In genomic region chr1:19209439-19209989, GRCh38 we compare ENCODE assay signal across 8 cellular contexts. TPM values are rescaled to one million over a fixed set of nuclear protein-coding genes. Genes with fewer than 3 reads are reported as not detected.
A peak's percentile ranks its signal among the peaks of the same experiment; 100 is the strongest.
DNase-seq lines count a peak whose midpoint lies in the region; ATAC-seq and TF ChIP-seq lines count a peak whose summit lies in the region.

No MANE protein-coding gene starts in this region.

- H3K27me3 ChIP-seq in mononuclear cell (ENCODE audit: insufficient read depth, low read length), result no peaks in the 10 kb centered on the region

- POLR2A ChIA-PET in WTC11 (lab: Charles Lee), result interaction anchor here (0.6 kb wide), 1 partner anchor 944 kb away, joined by 5 read pairs; no protein-coding TSS in a partner anchor

- CTCF ChIA-PET in Calu3 (lab: Charles Lee) (no interaction called here), WTC11 (lab: Charles Lee) (no interaction called here)

- H3K27ac Mint-ChIP-seq in Calu3 (ENCODE audit: unreplicated experiment), result peak overlapping the region; percentile 52
- H3K27ac Mint-ChIP-seq in WTC11, result peak overlapping the region; percentile 97
- peak overlapping the region; percentile 98 for H3K27ac Mint-ChIP-seq in endothelial cell (ENCODE audit: unreplicated experiment)
- peak overlapping the region; percentile 95 for H3K27ac Mint-ChIP-seq in stimulated activated effector memory CD8-positive, alpha-beta T cell treated with anti-CD3 and anti-CD28 coated beads, Interleukin-12 subunit alpha, Interleukin-12 subunit beta, amount 100 ng/mL, for 72 hours

- H3K4me3 ChIP-seq in mononuclear cell (ENCODE audit: low read length), result peak overlapping the region; percentile 75

- DNase-seq in Calu3 (no peak), WTC11 (ENCODE audit: low spot score) (no peak), endothelial cell (ENCODE audit: low spot score) (no peak), SHP77 (lab: John Stamatoyannopoulos, UW) (no peak)
- DNase-seq in stimulated activated effector memory CD8-positive, alpha-beta T cell treated with anti-CD3 and anti-CD28 coated beads, Interleukin-12 subunit alpha, Interleukin-12 subunit beta, amount 100 ng/mL, for 72 hours (ENCODE audit: low spot score in 2 of 2), result peak in 1 of 2 donors; percentile 91

- no peaks in the 10 kb centered on the region for H3K27me3 Mint-ChIP-seq in Calu3 (ENCODE audit: unreplicated experiment)
- H3K27me3 Mint-ChIP-seq in WTC11 (ENCODE audit: low read depth), result no peaks in the 10 kb centered on the region
- peaks cover 10% of the 10 kb centered on the region for H3K27me3 Mint-ChIP-seq in endothelial cell (ENCODE audit: unreplicated experiment)

- BruUV-seq in Calu3 (replicated peaks; lab: Mats Ljungman, UMichigan), result no TSS peak

- no peaks in the 10 kb centered on the region for H3K9me3 ChIP-seq in mononuclear cell (ENCODE audit: low read depth, low read length)

- H3K36me3 Mint-ChIP-seq in Calu3 (ENCODE audit: insufficient read depth, unreplicated experiment) (peaks cover 25% of the 10 kb centered on the region), WTC11 (peaks cover 2% of the 10 kb centered on the region; the same call in 1 of the 2 replicates), endothelial cell (ENCODE audit: low read depth, unreplicated experiment) (peaks cover 30% of the 10 kb centered on the region)
- H3K36me3 Mint-ChIP-seq in stimulated activated effector memory CD8-positive, alpha-beta T cell treated with anti-CD3 and anti-CD28 coated beads, Interleukin-12 subunit alpha, Interleukin-12 subunit beta, amount 100 ng/mL, for 72 hours, result peaks cover 61% of the 10 kb centered on the region

- peaks cover 56% of the 10 kb centered on the region for H3K4me1 ChIP-seq in mononuclear cell (ENCODE audit: insufficient read depth, low read length)

- ATAC-seq in GM19463 (IDR thresholded peaks at IDR 0.05; ENCODE audit: unreplicated experiment), result peak; percentile 40
- ATAC-seq in HG03571 (IDR thresholded peaks at IDR 0.05; ENCODE audit: unreplicated experiment), result peak; percentile 41
- ATAC-seq in WTC11, result peak; percentile 14
- ATAC-seq in stimulated activated effector memory CD8-positive, alpha-beta T cell treated with anti-CD3 and anti-CD28 coated beads, Interleukin-12 subunit alpha, Interleukin-12 subunit beta, amount 100 ng/mL, for 72 hours, result peak; percentile 81

- intact Hi-C loops in Calu3 (cut with micrococcal nuclease; ENCODE audit: unreplicated experiment), result no loop called here

- TF ChIP-seq CTCF in Calu3 (IDR thresholded peaks at IDR 0.05; ENCODE audit: unreplicated experiment), result no peak
- no peak for TF ChIP-seq CTCF in WTC11 (IDR thresholded peaks at IDR 0.05)
- TF ChIP-seq CTCF in endothelial cell (IDR thresholded peaks at IDR 0.05; ENCODE audit: unreplicated experiment), result no peak

- peaks cover 28% of the 10 kb centered on the region for H3K4me1 Mint-ChIP-seq in Calu3 (ENCODE audit: low read depth, unreplicated experiment)
- peaks cover 31% of the 10 kb centered on the region for H3K4me1 Mint-ChIP-seq in WTC11
- peaks cover 46% of the 10 kb centered on the region for H3K4me1 Mint-ChIP-seq in endothelial cell (ENCODE audit: unreplicated experiment)
- H3K4me1 Mint-ChIP-seq in stimulated activated effector memory CD8-positive, alpha-beta T cell treated with anti-CD3 and anti-CD28 coated beads, Interleukin-12 subunit alpha, Interleukin-12 subunit beta, amount 100 ng/mL, for 72 hours, result peaks cover 59% of the 10 kb centered on the region

- H3K4me3 Mint-ChIP-seq in Calu3 (ENCODE audit: low read depth, unreplicated experiment), result peak overlapping the region; percentile 81
- H3K4me3 Mint-ChIP-seq in WTC11, result peak overlapping the region; percentile 94
- H3K4me3 Mint-ChIP-seq in endothelial cell (ENCODE audit: unreplicated experiment), result peak overlapping the region; percentile 98
- H3K4me3 Mint-ChIP-seq in stimulated activated effector memory CD8-positive, alpha-beta T cell treated with anti-CD3 and anti-CD28 coated beads, Interleukin-12 subunit alpha, Interleukin-12 subunit beta, amount 100 ng/mL, for 72 hours, result peak overlapping the region; percentile 81

- H3K9me3 Mint-ChIP-seq in Calu3 (ENCODE audit: low read depth, unreplicated experiment), result no peaks in the 10 kb centered on the region
- H3K9me3 Mint-ChIP-seq in WTC11, result no peaks in the 10 kb centered on the region
- no peaks in the 10 kb centered on the region for H3K9me3 Mint-ChIP-seq in endothelial cell (ENCODE audit: unreplicated experiment)
- no peaks in the 10 kb centered on the region for H3K9me3 Mint-ChIP-seq in stimulated activated effector memory CD8-positive, alpha-beta T cell treated with anti-CD3 and anti-CD28 coated beads, Interleukin-12 subunit alpha, Interleukin-12 subunit beta, amount 100 ng/mL, for 72 hours

TF ChIP-seq in WTC11, 78 proteins besides CTCF, POLR2A, EP300 and RAD21 (continues in another document):
- TF ChIP-seq CBFB (CRISPR knock-in tag; IDR thresholded peaks at IDR 0.05; ENCODE audit: low read depth) (no peak), ZNF317 (CRISPR knock-in tag; IDR thresholded peaks at IDR 0.05; ENCODE audit: borderline replicate concordance, low read depth) (no peak), GABPB1 (CRISPR knock-in tag; IDR thresholded peaks at IDR 0.05) (no peak), FOXP1 (CRISPR knock-in tag; IDR thresholded peaks at IDR 0.05; ENCODE audit: borderline replicate concordance) (no peak), ETV6 (CRISPR knock-in tag; IDR thresholded peaks at IDR 0.05) (no peak), ELF4 (CRISPR knock-in tag; IDR thresholded peaks at IDR 0.05; ENCODE audit: low read depth) (no peak), STAT6 (CRISPR knock-in tag; conservative IDR thresholded peaks at IDR 0.05; ENCODE audit: low read depth) (no peak), JAZF1 (CRISPR knock-in tag; IDR thresholded peaks at IDR 0.05) (no peak), ERG (CRISPR knock-in tag; IDR thresholded peaks at IDR 0.05) (no peak), CREB1 (CRISPR knock-in tag; IDR thresholded peaks at IDR 0.05) (no peak), ESRRA (CRISPR knock-in tag; IDR thresholded peaks at IDR 0.05; ENCODE audit: borderline replicate concordance) (no peak), KAT7 (CRISPR knock-in tag; IDR thresholded peaks at IDR 0.05; ENCODE audit: borderline replicate concordance) (no peak), ATF1 (CRISPR knock-in tag; IDR thresholded peaks at IDR 0.05) (no peak; the same call in 1 of the 2 replicates), FOXJ3 (CRISPR knock-in tag; IDR thresholded peaks at IDR 0.05; ENCODE audit: borderline replicate concordance) (no peak), ZNF416 (CRISPR knock-in tag; IDR thresholded peaks at IDR 0.05) (no peak), RELA (CRISPR knock-in tag; IDR thresholded peaks at IDR 0.05; ENCODE audit: borderline replicate concordance) (no peak)

RNA-seq across cellular contexts. Expression of gene UBR4, which starts 0.6 kb away (rescaled TPM):
- total RNA-seq in Calu3 (2022) (123 and 134 TPM in 2 replicates), WTC11 (2021) (127 to 179 TPM (median 136 TPM) in 3 replicates), endothelial cell (ENCODE audit: unreplicated experiment) (223 TPM), mononuclear cell (164 TPM)

RNA-seq across cellular contexts. Expression of gene EMC1, which starts 41.8 kb away (rescaled TPM):
- total RNA-seq in Calu3 (2022) (50.9 and 53.4 TPM in 2 replicates), WTC11 (2021) (46.5 to 53.5 TPM (median 48.6 TPM) in 3 replicates), endothelial cell (ENCODE audit: unreplicated experiment) (50.5 TPM), mononuclear cell (19.4 TPM)

RNA-seq across cellular contexts. Expression of gene MRTO4, which starts 42.1 kb away (rescaled TPM):
- total RNA-seq in Calu3 (2022) (37.0 and 41.4 TPM in 2 replicates), WTC11 (2021) (40.9 to 54.6 TPM (median 43.0 TPM) in 3 replicates), endothelial cell (ENCODE audit: unreplicated experiment) (22.4 TPM), mononuclear cell (5.4 TPM)

Comparison
In these comparisons a context has a peak if more than half of its experiments do, and no peak if none do; other contexts are left out.
1. ATAC-seq: peak in every context shown above with its lines; median percentile 81 in stimulated activated effector memory CD8-positive, alpha-beta T cell treated with anti-CD3 and anti-CD28 coated beads, Interleukin-12 subunit alpha, Interleukin-12 subunit beta, amount 100 ng/mL, for 72 hours; 41 in HG03571; 40 in GM19463; 14 in WTC11.